ENCODE assay signal across 8 cellular contexts in the genomic region with DNA sequence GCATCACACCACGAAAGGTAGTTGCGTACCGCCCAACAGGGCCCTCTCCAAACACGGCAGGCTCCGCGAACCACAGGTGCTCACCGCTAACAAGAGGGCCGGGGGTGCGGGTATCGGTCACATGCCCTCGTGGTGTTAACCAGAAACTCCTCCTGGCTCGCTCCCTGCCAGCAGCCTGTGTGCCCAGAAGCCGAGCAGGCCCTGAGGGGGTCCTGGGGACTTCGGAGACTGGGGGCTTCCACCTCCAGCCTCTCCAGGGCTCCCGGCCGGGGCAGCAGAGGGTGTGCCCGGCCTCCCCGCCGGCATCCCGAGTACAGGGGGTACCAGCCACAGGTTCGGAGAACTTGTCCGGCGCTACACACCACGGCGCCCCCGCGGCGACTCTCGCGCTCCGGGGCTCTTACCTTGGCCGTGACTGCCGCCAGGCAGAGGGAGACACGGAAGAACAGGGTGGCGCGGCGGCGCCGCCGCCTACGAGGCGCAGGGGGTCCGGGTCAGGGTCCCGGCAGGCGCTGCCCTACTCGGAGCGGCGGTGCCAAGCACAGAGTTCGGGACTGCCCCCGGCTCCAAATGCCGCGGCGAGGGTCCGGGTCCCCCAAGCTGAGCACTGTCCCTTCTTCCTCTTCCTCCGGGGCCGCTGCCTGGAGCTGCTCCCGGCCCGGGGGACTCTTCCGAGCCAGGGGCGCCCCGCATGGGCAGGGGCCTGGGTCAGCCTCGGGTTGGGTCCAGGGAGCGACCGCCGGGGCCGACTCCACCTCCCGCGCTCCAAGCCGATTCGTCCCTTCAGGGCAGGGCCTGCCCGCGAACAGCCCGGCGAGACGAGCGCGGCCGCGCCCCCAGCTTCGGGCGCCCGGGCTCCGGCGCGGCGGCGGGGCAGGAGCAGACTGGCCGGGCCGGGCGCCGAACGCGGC. TPM values are rescaled to one million over a fixed set of nuclear protein-coding genes. Genes with fewer than 3 reads are reported as not detected.
DNase-seq lines count a peak whose midpoint lies in the region; ATAC-seq lines count a peak whose summit lies in the region.

A gene (minus strand): TSS at position 886 of the 911 bp plus-strand sequence.

- H3K9me3 ChIP-seq in neuronal stem cell (replicated peaks in 1 of 2; ENCODE audit: control insufficient read depth in 2 of 2, insufficient read depth in 1 of 2, low read depth in 1 of 2, low read length in 2 of 2) = no peaks in the 10 kb centered on the region

- peaks cover 53% of the 10 kb centered on the region for H3K27me3 Mint-ChIP-seq in activated CD8-positive, alpha-beta memory T cell treated with anti-CD3 and anti-CD28 coated beads, Interleukin-2, amount 10 ng/mL, durations not matched to agents 7 days and 5 days

- no peak within 1 kb of the TSS for H4K91ac ChIP-seq in neuronal stem cell (ENCODE audit: low read depth, low read length, poor library complexity)

- no peaks in the 10 kb centered on the region for H3K36me3 ChIP-seq in neuronal stem cell (replicated peaks in 1 of 2; ENCODE audit: control insufficient read depth in 2 of 2, insufficient read depth in 2 of 2, low read length in 2 of 2)

- peak within 1 kb of the TSS; percentile 99 for H3K18ac ChIP-seq in neuronal stem cell (ENCODE audit: low read length)

- H3K27ac ChIP-seq in neuronal stem cell (replicated peaks; ENCODE audit: low read length) = peak within 1 kb of the TSS; percentile 81

- CTCF ChIA-PET in activated CD8-positive, alpha-beta memory T cell treated with anti-CD3 and anti-CD28 coated beads, Interleukin-2, amount 10 ng/mL, durations not matched to agents 7 days and 5 days (lab: Charles Lee) = no interaction called here

- peak within 1 kb of the TSS; percentile 95 for H2AFZ ChIP-seq in neuronal stem cell (ENCODE audit: low read length)

- peak within 1 kb of the TSS; percentile 56 to 85 for H3K4me3 ChIP-seq in neuronal stem cell (ENCODE audit: low read length in 2 of 2)

- peak within 1 kb of the TSS; percentile 46 for H2AK5ac ChIP-seq in neuronal stem cell (ENCODE audit: low read depth, low read length)

- peak within 1 kb of the TSS; percentile 89 for H3K23ac ChIP-seq in neuronal stem cell (ENCODE audit: low read depth, low read length, poor library complexity)

- peaks cover 10 to 17% of the 10 kb centered on the region in 2 donors for H3K4me1 ChIP-seq in neuronal stem cell (ENCODE audit: control insufficient read depth in 2 of 2, insufficient read depth in 1 of 2, low read depth in 1 of 2, low read length in 2 of 2)

- H3K14ac ChIP-seq in neuronal stem cell (ENCODE audit: low read length) = peak within 1 kb of the TSS; percentile 99

- no peaks in the 10 kb centered on the region for H3K27me3 ChIP-seq in neuronal stem cell (ENCODE audit: control insufficient read depth in 3 of 3, insufficient read depth in 3 of 3, low read depth in 1 of 3, low read length in 3 of 3)

- peak within 1 kb of the TSS; percentile 96 for H2BK15ac ChIP-seq in neuronal stem cell (ENCODE audit: low read length)

- no peak within 1 kb of the TSS for H3K27ac Mint-ChIP-seq in activated CD8-positive, alpha-beta memory T cell treated with anti-CD3 and anti-CD28 coated beads, Interleukin-2, amount 10 ng/mL, durations not matched to agents 7 days and 5 days

- ATAC-seq in HG03432 (IDR thresholded peaks at IDR 0.05; ENCODE audit: unreplicated experiment) = peak; percentile 10
- no peak for ATAC-seq in activated CD8-positive, alpha-beta memory T cell treated with anti-CD3 and anti-CD28 coated beads, Interleukin-2, amount 10 ng/mL, durations not matched to agents 7 days and 5 days

- peak within 1 kb of the TSS; percentile 93 for H2BK12ac ChIP-seq in neuronal stem cell (ENCODE audit: low read length)

- H3K9me3 Mint-ChIP-seq in activated CD8-positive, alpha-beta memory T cell treated with anti-CD3 and anti-CD28 coated beads, Interleukin-2, amount 10 ng/mL, durations not matched to agents 7 days and 5 days (ENCODE audit: low read depth) = no peaks in the 10 kb centered on the region

- WGBS in neuronal stem cell (ENCODE audit: extremely low coverage in 2 of 2, insufficient read length in 2 of 2, insufficient replicate concordance in 1 of 2), 2 donors = no CpG with 5 or more reads among the region's 93 CpGs

- peak within 1 kb of the TSS; percentile 80 for H3K9ac ChIP-seq in neuronal stem cell (ENCODE audit: low read depth, low read length, poor library complexity)

- DNase-seq in activated effector memory CD4-positive, alpha-beta T cell treated with anti-CD3 and anti-CD28 coated beads, Interleukin-2, amount 50 U/mL, for 16 hours = peak; percentile 65
- no peak for DNase-seq in activated effector memory CD4-positive, alpha-beta T cell treated with Interleukin-2 at 50 U/mL for 16 hours
- no peak for DNase-seq in activated CD8-positive, alpha-beta memory T cell treated with anti-CD3 and anti-CD28 coated beads, Interleukin-2, amount 10 ng/mL, durations not matched to agents 7 days and 5 days
- no peak for DNase-seq in glomerular endothelial cell (ENCODE audit: extremely low read depth, low read depth, low spot score)
- DNase-seq in neuronal stem cell (ENCODE audit: low spot score) = peak; percentile 27
- DNase-seq in NCI-H2196 (lab: John Stamatoyannopoulos, UW; ENCODE audit: unreplicated experiment) = no peak
- DNase-seq in SW 1271 (lab: John Stamatoyannopoulos, UW) = no peak

- peaks cover 2% of the 10 kb centered on the region for H3K36me3 Mint-ChIP-seq in activated CD8-positive, alpha-beta memory T cell treated with anti-CD3 and anti-CD28 coated beads, Interleukin-2, amount 10 ng/mL, durations not matched to agents 7 days and 5 days

- H3K4ac ChIP-seq in neuronal stem cell (ENCODE audit: low read length) = no peak within 1 kb of the TSS

- peak within 1 kb of the TSS; percentile 89 for H3K4me2 ChIP-seq in neuronal stem cell (ENCODE audit: insufficient read depth, low read length, poor library complexity, severe bottlenecking)

- H3K79me1 ChIP-seq in neuronal stem cell (ENCODE audit: low read depth, low read length) = peaks cover 5% of the 10 kb centered on the region

- H2BK120ac ChIP-seq in neuronal stem cell (ENCODE audit: low read depth, low read length) = peak within 1 kb of the TSS; percentile 97

- H2BK5ac ChIP-seq in neuronal stem cell (ENCODE audit: low read length) = peak within 1 kb of the TSS; percentile 90

- peaks cover 10% of the 10 kb centered on the region for H3K4me1 Mint-ChIP-seq in activated CD8-positive, alpha-beta memory T cell treated with anti-CD3 and anti-CD28 coated beads, Interleukin-2, amount 10 ng/mL, durations not matched to agents 7 days and 5 days

- H3K4me3 Mint-ChIP-seq in activated CD8-positive, alpha-beta memory T cell treated with anti-CD3 and anti-CD28 coated beads, Interleukin-2, amount 10 ng/mL, durations not matched to agents 7 days and 5 days = peak within 1 kb of the TSS; percentile 7

- no peak within 1 kb of the TSS for H4K8ac ChIP-seq in neuronal stem cell (ENCODE audit: low read depth, low read length)

RNA-seq across cellular contexts. Expression of the gene that starts here (rescaled TPM):
- total RNA-seq in activated CD8-positive, alpha-beta memory T cell treated with anti-CD3 and anti-CD28 coated beads, Interleukin-2, amount 10 ng/mL, durations not matched to agents 7 days and 5 days = 1 to 10 TPM in 1 of 2 experiments, under 1 TPM in 1; 0.58 to 1.1 TPM
- total RNA-seq in glomerular endothelial cell = 15.4 and 18.2 TPM in 2 replicates
- 13.0 TPM for polyA plus RNA-seq in neuronal stem cell (2013, experiment 1 of 2)
- 12.8 TPM for polyA plus RNA-seq in neuronal stem cell (2013, experiment 2 of 2)

Comparison
In these comparisons a context has a peak if more than half of its experiments do, and no peak if none do; other contexts are left out.
1. DNase-seq: peak in activated effector memory CD4-positive, alpha-beta T cell treated with anti-CD3 and anti-CD28 coated beads, Interleukin-2, amount 50 U/mL, for 16 hours (single experiment) and neuronal stem cell (single experiment); none in activated effector memory CD4-positive, alpha-beta T cell treated with Interleukin-2 at 50 U/mL for 16 hours (single experiment), activated CD8-positive, alpha-beta memory T cell treated with anti-CD3 and anti-CD28 coated beads, Interleukin-2, amount 10 ng/mL, durations not matched to agents 7 days and 5 days (single experiment), glomerular endothelial cell (single experiment), NCI-H2196 (single experiment) and SW 1271 (0 of 2).